ENCODE assay signal across 10 cellular contexts in genomic region chr12:6604254-6605029, GRCh38. TPM values are rescaled to one million over a fixed set of nuclear protein-coding genes. Genes with fewer than 3 reads are reported as not detected.
DNase-seq lines count a peak whose midpoint lies in the region; TF ChIP-seq lines count a peak whose summit lies in the region.
"Had no signal": no experiment of that assay in that cellular context is flagged by ENCODE, and none has a peak within 500 bp of the region (broad histone marks: within the 10 kb centered on the region; RNA-seq: fewer than 3 reads in every experiment).

No MANE protein-coding gene starts in this region.

- H3K79me2 ChIP-seq in neural cell (replicated peaks; ENCODE audit: insufficient read depth, low read length) = peaks cover 53% of the 10 kb centered on the region

- H3K36me3 ChIP-seq in BLaER1 = peaks cover 49% of the 10 kb centered on the region
- H3K36me3 ChIP-seq in KOPT-K1 (ENCODE audit: insufficient read depth, low read length) = peaks cover 56% of the 10 kb centered on the region
- no peaks in the 10 kb centered on the region for H3K36me3 ChIP-seq in neural cell (ENCODE audit: insufficient read depth, low read length)

- no peak for DNase-seq in dorsolateral prefrontal cortex
- no peak for DNase-seq in retina
- no peak for DNase-seq in C1 segment of cervical spinal cord (lab: John Stamatoyannopoulos, UW)
- DNase-seq in hippocampal formation (lab: John Stamatoyannopoulos, UW) = no peak
- no peak for DNase-seq in NCI-H524 (lab: John Stamatoyannopoulos, UW)
- DNase-seq: NCI-H510A treated with DMSO at 0.1 percent for 48 hours had no signal

- no peak overlapping the region for H2AFZ ChIP-seq in neural cell (ENCODE audit: low read depth, low read length)

- TF ChIP-seq RAD21 in neural cell (conservative IDR thresholded peaks at IDR 0.05) = no peak

- H3K4me2 ChIP-seq in BLaER1 (peak overlapping the region; percentile 100), neural cell (ENCODE audit: low read length) (peak overlapping the region; percentile 59)

- no peaks in the 10 kb centered on the region for H3K27me3 ChIP-seq in BLaER1
- H3K27me3 ChIP-seq in dorsolateral prefrontal cortex = no peaks in the 10 kb centered on the region
- no peaks in the 10 kb centered on the region for H3K27me3 ChIP-seq in neural cell (ENCODE audit: insufficient read depth, low read depth, low read length)

- H3K9ac ChIP-seq in BLaER1 = peak overlapping the region; percentile 81
- H3K9ac ChIP-seq in neural cell (ENCODE audit: low read length) = peak overlapping the region; percentile 95

- H3K4me3 ChIP-seq in BLaER1 (peak overlapping the region; percentile 80), dorsolateral prefrontal cortex (peak overlapping the region in 56 of 59 donors; percentile 18 to 99 (median 94)), neural cell (ENCODE audit: low read length) (peak overlapping the region; percentile 69)

- no peaks in the 10 kb centered on the region for H3K9me2 ChIP-seq in neural cell (ENCODE audit: insufficient read depth, low read length)

- intact Hi-C loops in dorsolateral prefrontal cortex (cut with DNase I) = loop anchor here (2.0 to 5.0 kb wide), 3 partner anchors 34 to 47 kb away; partner anchors contain the start of genes IFFO1 (in 1 of the 2) and NOP2 (in 1 of the 2)

- H3K27ac ChIP-seq in BLaER1 = peak overlapping the region; percentile 91
- H3K27ac ChIP-seq in KOPT-K1 (ENCODE audit: low read depth, low read length, poor library complexity, severe bottlenecking) = peak overlapping the region; percentile 77
- H3K27ac ChIP-seq in dorsolateral prefrontal cortex = peak overlapping the region in 51 of 59 donors; percentile 3 to 100 (median 98)
- peak overlapping the region; percentile 5 for H3K27ac ChIP-seq in neural cell (ENCODE audit: low read length)

- H3K4me1 ChIP-seq in BLaER1 = peaks cover 47% of the 10 kb centered on the region

- no peaks in the 10 kb centered on the region for H3F3A ChIP-seq in neural cell (ENCODE audit: insufficient read depth, low read length, poor library complexity, severe bottlenecking)

- H3K9me3 ChIP-seq in BLaER1 = no peaks in the 10 kb centered on the region
- no peaks in the 10 kb centered on the region for H3K9me3 ChIP-seq in KOPT-K1 (ENCODE audit: insufficient read depth, low read length, poor library complexity, severe bottlenecking)
- H3K9me3 ChIP-seq in neural cell (ENCODE audit: low read length) = no peaks in the 10 kb centered on the region

- TF ChIP-seq CTCF in dorsolateral prefrontal cortex (IDR thresholded peaks at IDR 0.05 in 54 of 56, conservative IDR thresholded peaks at IDR 0.05 in 2 of 56; ENCODE audit: low read depth in 1 of 56, partially characterized antibody in 56 of 56) (no peak), neural cell (IDR thresholded peaks at IDR 0.05; ENCODE audit: poor library complexity, severe bottlenecking) (no peak)

- TF ChIP-seq EP300 in neural cell (conservative IDR thresholded peaks at IDR 0.05; ENCODE audit: poor library complexity, severe bottlenecking) = no peak

- H4K20me1 ChIP-seq in BLaER1 (peaks cover 67% of the 10 kb centered on the region), neural cell (ENCODE audit: insufficient read depth) (peaks cover 20% of the 10 kb centered on the region)

TF ChIP-seq in neural cell, 6 proteins besides CTCF, POLR2A, EP300 and RAD21:
- TF ChIP-seq SMC3 (conservative IDR thresholded peaks at IDR 0.05; ENCODE audit: poor library complexity) = no peak
- TF ChIP-seq TAF1 (IDR thresholded peaks at IDR 0.05; ENCODE audit: low read depth) = no peak
- TF ChIP-seq EZH2 (IDR thresholded peaks at IDR 0.05; ENCODE audit: borderline replicate concordance, insufficient read depth, low read length, poor library complexity, severe bottlenecking) = no peak
- TF ChIP-seq POLR2AphosphoS5 (IDR thresholded peaks at IDR 0.05) = no peak
- no peak for TF ChIP-seq MXI1 (conservative IDR thresholded peaks at IDR 0.05; ENCODE audit: poor library complexity, severe bottlenecking)
- TF ChIP-seq REST (IDR thresholded peaks at IDR 0.05; ENCODE audit: borderline replicate concordance) = no peak

RNA-seq across cellular contexts. Expression of gene CHD4, which starts 2.7 kb away (rescaled TPM):
- total RNA-seq in dorsolateral prefrontal cortex = 100 to 1,000 TPM; 139 to 266 (median 179) TPM
- polyA plus RNA-seq in neural cell = 146 and 173 TPM in 2 replicates
- polyA minus RNA-seq in neural cell = 335 TPM in 2 replicates

RNA-seq across cellular contexts. Expression of gene LPAR5, which starts 31.3 kb away (rescaled TPM):
- 10 to 100 TPM in 4 of 120 experiments, 1 to 10 TPM in 114, under 1 TPM in 2; 0.83 to 12.5 (median 4.8) TPM for total RNA-seq in dorsolateral prefrontal cortex
- 0.48 TPM in 1 of 2 replicates, not detected in the other for polyA plus RNA-seq in neural cell
- 0.49 TPM in 1 of 2 replicates, not detected in the other for polyA minus RNA-seq in neural cell
- total RNA-seq: dermis microvascular lymphatic vessel endothelial cell had no signal

RNA-seq across cellular contexts. Expression of gene NOP2, which starts 36.4 kb away (rescaled TPM):
- 10 to 100 TPM; 17.8 to 57.6 (median 26.6) TPM for total RNA-seq in dorsolateral prefrontal cortex
- polyA plus RNA-seq in neural cell = 30.7 and 38.8 TPM in 2 replicates
- polyA minus RNA-seq in neural cell = 23.9 and 29.6 TPM in 2 replicates

RNA-seq across cellular contexts. Expression of gene ACRBP, which starts 42.8 kb away (rescaled TPM):
- total RNA-seq in dorsolateral prefrontal cortex = 1 to 10 TPM in 108 of 120 experiments, under 1 TPM in 11, not detected in 1; 0.40 to 8.0 (median 2.0) TPM
- 1.6 and 4.7 TPM in 2 replicates for polyA plus RNA-seq in neural cell
- polyA minus RNA-seq in neural cell = 1.7 and 2.0 TPM in 2 replicates

RNA-seq across cellular contexts. Expression of gene IFFO1, which starts 48.6 kb away (rescaled TPM):
- total RNA-seq in dorsolateral prefrontal cortex = 10 to 100 TPM; 29.9 to 71.0 (median 45.2) TPM
- 12.0 and 16.9 TPM in 2 replicates for polyA plus RNA-seq in neural cell
- 10.0 and 13.6 TPM in 2 replicates for polyA minus RNA-seq in neural cell

Comparison
In these comparisons a context has a peak if more than half of its experiments do, and no peak if none do; other contexts are left out.
1. H3K27ac ChIP-seq: peak in every context shown above with its lines; median percentile 98 in dorsolateral prefrontal cortex; 91 in BLaER1; 77 in KOPT-K1; 5 in neural cell.